In the genomic region with DNA sequence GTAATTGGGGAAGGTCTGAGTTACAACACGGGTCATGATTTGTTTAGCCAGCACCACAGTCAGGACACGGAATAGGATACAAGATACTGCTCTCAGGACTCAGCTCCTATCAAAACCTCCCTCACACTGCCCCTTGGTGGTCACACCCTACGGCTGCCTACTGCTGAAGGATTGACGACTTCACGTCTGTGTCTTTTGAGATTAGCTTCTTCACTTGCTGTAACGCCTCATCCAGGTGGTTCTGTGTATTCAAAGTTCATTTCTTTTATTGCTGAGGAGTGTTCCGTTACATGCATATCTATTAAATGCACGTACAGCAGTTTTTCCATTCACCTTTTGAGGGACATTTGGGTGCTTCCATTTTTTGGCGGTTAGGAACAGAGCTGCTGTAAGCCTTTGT, we compare ENCODE assay signal across 1 cellular context.
TF ChIP-seq lines count a peak whose summit lies in the region.

No MANE protein-coding gene starts in this region.

TF ChIP-seq in GM23338, 12 proteins besides CTCF, POLR2A, EP300 and RAD21 (continued from another document):
- TF ChIP-seq, protein P1, sequence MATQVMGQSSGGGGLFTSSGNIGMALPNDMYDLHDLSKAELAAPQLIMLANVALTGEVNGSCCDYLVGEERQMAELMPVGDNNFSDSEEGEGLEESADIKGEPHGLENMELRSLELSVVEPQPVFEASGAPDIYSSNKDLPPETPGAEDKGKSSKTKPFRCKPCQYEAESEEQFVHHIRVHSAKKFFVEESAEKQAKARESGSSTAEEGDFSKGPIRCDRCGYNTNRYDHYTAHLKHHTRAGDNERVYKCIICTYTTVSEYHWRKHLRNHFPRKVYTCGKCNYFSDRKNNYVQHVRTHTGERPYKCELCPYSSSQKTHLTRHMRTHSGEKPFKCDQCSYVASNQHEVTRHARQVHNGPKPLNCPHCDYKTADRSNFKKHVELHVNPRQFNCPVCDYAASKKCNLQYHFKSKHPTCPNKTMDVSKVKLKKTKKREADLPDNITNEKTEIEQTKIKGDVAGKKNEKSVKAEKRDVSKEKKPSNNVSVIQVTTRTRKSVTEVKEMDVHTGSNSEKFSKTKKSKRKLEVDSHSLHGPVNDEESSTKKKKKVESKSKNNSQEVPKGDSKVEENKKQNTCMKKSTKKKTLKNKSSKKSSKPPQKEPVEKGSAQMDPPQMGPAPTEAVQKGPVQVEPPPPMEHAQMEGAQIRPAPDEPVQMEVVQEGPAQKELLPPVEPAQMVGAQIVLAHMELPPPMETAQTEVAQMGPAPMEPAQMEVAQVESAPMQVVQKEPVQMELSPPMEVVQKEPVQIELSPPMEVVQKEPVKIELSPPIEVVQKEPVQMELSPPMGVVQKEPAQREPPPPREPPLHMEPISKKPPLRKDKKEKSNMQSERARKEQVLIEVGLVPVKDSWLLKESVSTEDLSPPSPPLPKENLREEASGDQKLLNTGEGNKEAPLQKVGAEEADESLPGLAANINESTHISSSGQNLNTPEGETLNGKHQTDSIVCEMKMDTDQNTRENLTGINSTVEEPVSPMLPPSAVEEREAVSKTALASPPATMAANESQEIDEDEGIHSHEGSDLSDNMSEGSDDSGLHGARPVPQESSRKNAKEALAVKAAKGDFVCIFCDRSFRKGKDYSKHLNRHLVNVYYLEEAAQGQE (IDR thresholded peaks at IDR 0.05; ENCODE audit: unreplicated experiment), result no peak
- no peak for TF ChIP-seq JUNB (IDR thresholded peaks at IDR 0.05; ENCODE audit: unreplicated experiment)
- TF ChIP-seq ZNF114 (CRISPR knock-in tag; IDR thresholded peaks at IDR 0.05), result no peak
- TF ChIP-seq, protein P2, sequence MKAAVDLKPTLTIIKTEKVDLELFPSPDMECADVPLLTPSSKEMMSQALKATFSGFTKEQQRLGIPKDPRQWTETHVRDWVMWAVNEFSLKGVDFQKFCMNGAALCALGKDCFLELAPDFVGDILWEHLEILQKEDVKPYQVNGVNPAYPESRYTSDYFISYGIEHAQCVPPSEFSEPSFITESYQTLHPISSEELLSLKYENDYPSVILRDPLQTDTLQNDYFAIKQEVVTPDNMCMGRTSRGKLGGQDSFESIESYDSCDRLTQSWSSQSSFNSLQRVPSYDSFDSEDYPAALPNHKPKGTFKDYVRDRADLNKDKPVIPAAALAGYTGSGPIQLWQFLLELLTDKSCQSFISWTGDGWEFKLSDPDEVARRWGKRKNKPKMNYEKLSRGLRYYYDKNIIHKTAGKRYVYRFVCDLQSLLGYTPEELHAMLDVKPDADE (IDR thresholded peaks at IDR 0.05), result no peak
- no peak for TF ChIP-seq CREB1 (CRISPR knock-in tag; IDR thresholded peaks at IDR 0.05; ENCODE audit: low read depth)
TF ChIP-seq in GM23338: peak in this region for 0.
